In genomic region chr5:21844960-21845359, GRCh38 we compare ENCODE assay signal across 19 cellular contexts.
"Had no signal": no experiment of that assay in that cellular context is flagged by ENCODE, and none has a peak within 500 bp of the region (broad histone marks: within the 10 kb centered on the region; RNA-seq: fewer than 3 reads in every experiment).

No MANE protein-coding gene starts in this region.

- H3K79me2 ChIP-seq: parathyroid adenoma had no signal

- H3K27me3 ChIP-seq: neural progenitor cell, neutrophil, ovary, pancreas, right atrium auricular region, right lobe of liver, sigmoid colon, spleen had no signal

- H3K9me3 ChIP-seq: neutrophil, ovary, pancreas, prostate gland, psoas muscle, right atrium auricular region, right lobe of liver, sigmoid colon had no signal

- H3K9ac ChIP-seq: neural progenitor cell, parathyroid adenoma had no signal

- H2AFZ ChIP-seq: neural progenitor cell, parathyroid adenoma had no signal

- H3K27ac ChIP-seq: neural progenitor cell, neutrophil, ovary, pancreas, parathyroid adenoma, prostate gland, psoas muscle, right atrium auricular region, right lobe of liver, sigmoid colon, skin epidermis, spleen had no signal

- H3K4me3 ChIP-seq: neural progenitor cell, ovary, pancreas, prostate gland, psoas muscle, right atrium auricular region, right lobe of liver, sigmoid colon, skin epidermis, smooth muscle cell, spleen had no signal

- H3K36me3 ChIP-seq: neural progenitor cell, neutrophil, ovary, pancreas, prostate gland, right atrium auricular region, right lobe of liver, sigmoid colon, spleen had no signal

- ATAC-seq: naive thymus-derived CD4-positive, alpha-beta T cell; naive thymus-derived CD8-positive, alpha-beta T cell; natural killer cell; natural killer cell treated with Interleukin-12 subunit alpha and Interleukin-12 subunit beta and Interleukin-15 and Interleukin-18, amount 100 ng/mL, for 72 hours; pancreas; psoas muscle; right cardiac atrium; right lobe of liver; sciatic nerve had no signal

- H3K4me2 ChIP-seq: neural progenitor cell, smooth muscle cell had no signal
